Comparison of ENCODE assay signal across 1 cellular context in the genomic region with DNA sequence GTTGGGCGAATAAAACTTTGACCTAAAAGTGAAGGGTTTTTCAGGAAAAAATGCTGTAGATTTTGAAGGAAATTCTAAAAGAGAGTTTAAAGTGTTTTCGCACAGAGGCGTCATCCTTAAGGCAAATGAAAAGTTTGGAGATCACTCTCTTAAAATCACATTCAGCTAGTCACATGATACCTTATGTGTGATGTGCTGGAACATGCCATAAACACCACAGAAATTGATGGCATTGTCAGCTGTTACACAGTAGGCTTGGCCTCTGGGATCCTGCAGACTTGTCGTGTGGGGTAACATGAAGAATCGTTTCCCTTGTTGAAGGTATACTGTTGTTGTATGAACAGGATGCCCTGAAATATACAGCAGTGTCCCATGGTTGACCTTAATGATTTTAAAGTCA.
TF ChIP-seq lines count a peak whose summit lies in the region.

No MANE protein-coding gene starts in this region.

TF ChIP-seq in IMR-90, 13 proteins besides CTCF, POLR2A, EP300 and RAD21:
- no peak for TF ChIP-seq MAZ (IDR thresholded peaks at IDR 0.05; ENCODE audit: borderline replicate concordance, low read depth, low read length)
- TF ChIP-seq, protein P1, sequence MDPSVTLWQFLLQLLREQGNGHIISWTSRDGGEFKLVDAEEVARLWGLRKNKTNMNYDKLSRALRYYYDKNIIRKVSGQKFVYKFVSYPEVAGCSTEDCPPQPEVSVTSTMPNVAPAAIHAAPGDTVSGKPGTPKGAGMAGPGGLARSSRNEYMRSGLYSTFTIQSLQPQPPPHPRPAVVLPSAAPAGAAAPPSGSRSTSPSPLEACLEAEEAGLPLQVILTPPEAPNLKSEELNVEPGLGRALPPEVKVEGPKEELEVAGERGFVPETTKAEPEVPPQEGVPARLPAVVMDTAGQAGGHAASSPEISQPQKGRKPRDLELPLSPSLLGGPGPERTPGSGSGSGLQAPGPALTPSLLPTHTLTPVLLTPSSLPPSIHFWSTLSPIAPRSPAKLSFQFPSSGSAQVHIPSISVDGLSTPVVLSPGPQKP (IDR thresholded peaks at IDR 0.05; ENCODE audit: borderline replicate concordance, low read depth, low read length), result no peak
- TF ChIP-seq USF2 (IDR thresholded peaks at IDR 0.05; ENCODE audit: low read depth, low read length), result no peak
- no peak for TF ChIP-seq CHD1 (IDR thresholded peaks at IDR 0.05; ENCODE audit: low read depth, low read length)
- TF ChIP-seq CEBPB (IDR thresholded peaks at IDR 0.05; ENCODE audit: low read depth, low read length), result no peak
- no peak for TF ChIP-seq FOS (IDR thresholded peaks at IDR 0.05; ENCODE audit: low read depth, low read length)
